ENCODE assay signal across 17 cellular contexts in the genomic region with DNA sequence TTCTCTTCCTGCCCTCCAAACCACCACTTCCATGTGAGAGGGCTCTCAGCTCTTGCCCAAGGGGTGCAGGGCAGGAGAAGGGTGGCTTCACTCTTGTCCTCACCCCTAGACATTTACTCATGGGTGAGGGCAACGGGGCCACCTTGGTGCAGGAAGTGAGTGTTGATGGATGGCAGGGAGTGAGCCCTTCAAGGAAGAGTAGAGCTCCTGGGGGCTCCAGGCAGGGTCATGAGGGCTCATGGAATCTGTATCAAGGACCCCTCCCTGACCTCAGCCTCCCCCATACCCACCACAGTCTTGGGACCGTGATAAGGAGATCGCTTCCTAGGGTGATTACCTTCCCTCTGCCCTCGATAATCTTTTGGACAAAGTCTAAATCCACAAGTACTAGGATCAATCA.
"Had no signal": no experiment of that assay in that cellular context is flagged by ENCODE, and none has a peak within 500 bp of the region (broad histone marks: within the 10 kb centered on the region; RNA-seq: fewer than 3 reads in every experiment).

No MANE protein-coding gene starts in this region.

- H3K36me3 ChIP-seq: breast epithelium, left lung, pancreas, suprapubic skin, upper lobe of left lung had no signal

- H3K4me1 ChIP-seq: breast epithelium, pancreas had no signal

- H3K4me1 Mint-ChIP-seq: activated naive CD8-positive, alpha-beta T cell treated with anti-CD3 and anti-CD28 coated beads, Interleukin-2, amount 10 ng/mL, durations not matched to agents 7 days and 5 days had no signal

- H3K27me3 Mint-ChIP-seq: activated CD4-positive, alpha-beta T cell treated with anti-CD3 and anti-CD28 coated beads for 36 hours had no signal

- ATAC-seq: activated CD8-positive, alpha-beta T cell treated with anti-CD3 and anti-CD28 coated beads, Interleukin-2, amount 10 ng/mL, durations not matched to agents 7 days and 5 days; left lung; pancreas had no signal

- H3K4me3 ChIP-seq: breast epithelium, left lung, pancreas, SJCRH30, skin epidermis, suprapubic skin, upper lobe of left lung had no signal

- H3K27ac Mint-ChIP-seq: activated CD4-positive, alpha-beta T cell treated with anti-CD3 and anti-CD28 coated beads for 36 hours; activated CD8-positive, alpha-beta T cell treated with anti-CD3 and anti-CD28 coated beads, Interleukin-2, amount 10 ng/mL, durations not matched to agents 7 days and 5 days; activated naive CD8-positive, alpha-beta T cell treated with anti-CD3 and anti-CD28 coated beads, Interleukin-2, amount 10 ng/mL, durations not matched to agents 7 days and 5 days had no signal

- H3K27ac ChIP-seq: breast epithelium, left lung, pancreas, skin epidermis, suprapubic skin had no signal

- H3K9me3 ChIP-seq: breast epithelium, left lung, pancreas, suprapubic skin, upper lobe of left lung had no signal

- H3K27me3 ChIP-seq: breast epithelium, left lung, pancreas, SJCRH30, suprapubic skin, upper lobe of left lung had no signal

- DNase-seq: activated CD4-positive, alpha-beta T cell treated with anti-CD3 and anti-CD28 coated beads for 36 hours; activated CD8-positive, alpha-beta memory T cell treated with anti-CD3 and anti-CD28 coated beads, Interleukin-2, amount 50 U/mL, for 4 hours; activated CD8-positive, alpha-beta T cell treated with anti-CD3 and anti-CD28 coated beads, Interleukin-2, amount 10 ng/mL, durations not matched to agents 7 days and 5 days; activated naive CD8-positive, alpha-beta T cell treated with anti-CD3 and anti-CD28 coated beads, Interleukin-2, amount 10 ng/mL, durations not matched to agents 7 days and 5 days; anterior cingulate cortex; hippocampal formation; left lung; mesendoderm; SJCRH30; stimulated activated CD4-positive, alpha-beta T cell treated with anti-CD3 and anti-CD28 coated beads, Interleukin-4, amount 100 ng/mL, for 24 hours; stimulated activated naive CD4-positive, alpha-beta T cell treated with Interleukin-2 at 50 U/mL for 16 hours; T-helper 2 cell; upper lobe of left lung had no signal

- H3K4me3 Mint-ChIP-seq: activated CD4-positive, alpha-beta T cell treated with anti-CD3 and anti-CD28 coated beads for 36 hours; activated CD8-positive, alpha-beta T cell treated with anti-CD3 and anti-CD28 coated beads, Interleukin-2, amount 10 ng/mL, durations not matched to agents 7 days and 5 days; activated naive CD8-positive, alpha-beta T cell treated with anti-CD3 and anti-CD28 coated beads, Interleukin-2, amount 10 ng/mL, durations not matched to agents 7 days and 5 days had no signal
